1 cellular context compared by ENCODE assay signal in genomic region chr17:79405823-79406222, GRCh38.
A peak's percentile ranks its signal among the peaks of the same experiment; 100 is the strongest.
TF ChIP-seq lines count a peak whose summit lies in the region.

No MANE protein-coding gene starts in this region.

TF ChIP-seq in HEK293, 187 proteins besides CTCF, POLR2A, EP300 and RAD21 (continued from another document):
- TF ChIP-seq ZBTB10 (tag by site-specific recombination; IDR thresholded peaks at IDR 0.05) (no peak), SALL2 (tag by site-specific recombination; IDR thresholded peaks at IDR 0.05; ENCODE audit: borderline replicate concordance) (no peak), ZSCAN5A (tag by site-specific recombination; IDR thresholded peaks at IDR 0.05) (no peak), ZNF169 (tag by site-specific recombination; IDR thresholded peaks at IDR 0.05) (no peak), ZNF146 (tag by site-specific recombination; IDR thresholded peaks at IDR 0.05) (peak; percentile 97)
